ENCODE assay signal across 1 cellular context in genomic region chr12:122827258-122827657, GRCh38.
TF ChIP-seq lines count a peak whose summit lies in the region.

No MANE protein-coding gene starts in this region.

TF ChIP-seq in WTC11, 78 proteins besides CTCF, POLR2A, EP300 and RAD21 (continued from another document):
- no peak for TF ChIP-seq PRDM15 (CRISPR knock-in tag; IDR thresholded peaks at IDR 0.05)
- no peak for TF ChIP-seq USF2 (CRISPR knock-in tag; IDR thresholded peaks at IDR 0.05)
- TF ChIP-seq HMGXB4 (CRISPR knock-in tag; IDR thresholded peaks at IDR 0.05): no peak
- no peak for TF ChIP-seq E2F5 (CRISPR knock-in tag; IDR thresholded peaks at IDR 0.05)
- TF ChIP-seq ZNF219 (CRISPR knock-in tag; IDR thresholded peaks at IDR 0.05; ENCODE audit: borderline replicate concordance): no peak
- TF ChIP-seq ZNF317 (CRISPR knock-in tag; IDR thresholded peaks at IDR 0.05; ENCODE audit: borderline replicate concordance, low read depth): no peak
- no peak for TF ChIP-seq IRF2 (CRISPR knock-in tag; IDR thresholded peaks at IDR 0.05; ENCODE audit: borderline replicate concordance, low read depth)
- TF ChIP-seq FOXP4 (CRISPR knock-in tag; IDR thresholded peaks at IDR 0.05): no peak
- TF ChIP-seq IRF1 (CRISPR knock-in tag; IDR thresholded peaks at IDR 0.05): no peak
- no peak for TF ChIP-seq TCF7 (CRISPR knock-in tag; IDR thresholded peaks at IDR 0.05; ENCODE audit: low read depth)
